In genomic region chr5:74555991-74556390, GRCh38 we compare ENCODE assay signal across 14 cellular contexts.
"Had no signal": no experiment of that assay in that cellular context is flagged by ENCODE, and none has a peak within 500 bp of the region (broad histone marks: within the 10 kb centered on the region; RNA-seq: fewer than 3 reads in every experiment).

No MANE protein-coding gene starts in this region.

- DNase-seq: activated CD4-positive, alpha-beta T cell treated with anti-CD3 and anti-CD28 coated beads, Interleukin-2, amount 50 U/mL, for 48 hours; activated CD4-positive, CD25-positive, alpha-beta regulatory T cell treated with anti-CD3 and anti-CD28 coated beads, Interleukin-2, amount 50 U/mL, for 72 hours; activated effector memory CD4-positive, alpha-beta T cell treated with anti-CD3 and anti-CD28 coated beads, Interleukin-2, amount 50 U/mL, for 16 hours; activated naive CD8-positive, alpha-beta T cell treated with anti-CD3 and anti-CD28 coated beads for 36 hours; activated T-cell treated with anti-CD3 and anti-CD28 coated beads, Interleukin-2, amount 50 U/mL, for 4 hours; anterior cingulate cortex; dorsolateral prefrontal cortex; esophagus squamous epithelium; head of caudate nucleus; stimulated activated CD4-positive, alpha-beta T cell treated with anti-CD3 and anti-CD28 coated beads, Interleukin-4, amount 100 ng/mL, for 1 hour; stimulated activated CD8-positive, alpha-beta memory T cell treated with anti-CD3 and anti-CD28 coated beads, Interleukin-4, amount 100 ng/mL, for 48 hours; stimulated activated naive CD8-positive, alpha-beta T cell treated with anti-CD3 and anti-CD28 coated beads, Interleukin-15, Interleukin-2, amounts not matched to agents 100 U/mL and 50 U/mL, for 24 hours had no signal

- H3K27me3 ChIP-seq: breast epithelium, dorsolateral prefrontal cortex, esophagus squamous epithelium had no signal

- H3K27ac ChIP-seq: breast epithelium, esophagus squamous epithelium had no signal

- H3K36me3 ChIP-seq: breast epithelium, esophagus squamous epithelium had no signal

- H3K4me3 Mint-ChIP-seq: activated naive CD8-positive, alpha-beta T cell treated with anti-CD3 and anti-CD28 coated beads for 36 hours; activated T-cell treated with anti-CD3 and anti-CD28 coated beads, Interleukin-2, amount 50 U/mL, for 4 hours; natural killer cell treated with Interleukin-12 subunit alpha and Interleukin-12 subunit beta and Interleukin-15 and Interleukin-18, amount 100 ng/mL, for 72 hours had no signal

- H3K27ac Mint-ChIP-seq: activated naive CD8-positive, alpha-beta T cell treated with anti-CD3 and anti-CD28 coated beads for 36 hours had no signal

- H3K4me3 ChIP-seq: breast epithelium, esophagus squamous epithelium had no signal

- H3K4me1 Mint-ChIP-seq: activated naive CD8-positive, alpha-beta T cell treated with anti-CD3 and anti-CD28 coated beads for 36 hours had no signal

- H3K4me1 ChIP-seq: breast epithelium, esophagus squamous epithelium had no signal

- H3K9me3 ChIP-seq: breast epithelium, esophagus squamous epithelium had no signal

- H3K36me3 Mint-ChIP-seq: activated naive CD8-positive, alpha-beta T cell treated with anti-CD3 and anti-CD28 coated beads for 36 hours; natural killer cell treated with Interleukin-12 subunit alpha and Interleukin-12 subunit beta and Interleukin-15 and Interleukin-18, amount 100 ng/mL, for 72 hours had no signal

- H3K9me3 Mint-ChIP-seq: activated T-cell treated with anti-CD3 and anti-CD28 coated beads, Interleukin-2, amount 50 U/mL, for 4 hours; natural killer cell treated with Interleukin-12 subunit alpha and Interleukin-12 subunit beta and Interleukin-15 and Interleukin-18, amount 100 ng/mL, for 72 hours had no signal
